8 cellular contexts compared by ENCODE assay signal in the genomic region with DNA sequence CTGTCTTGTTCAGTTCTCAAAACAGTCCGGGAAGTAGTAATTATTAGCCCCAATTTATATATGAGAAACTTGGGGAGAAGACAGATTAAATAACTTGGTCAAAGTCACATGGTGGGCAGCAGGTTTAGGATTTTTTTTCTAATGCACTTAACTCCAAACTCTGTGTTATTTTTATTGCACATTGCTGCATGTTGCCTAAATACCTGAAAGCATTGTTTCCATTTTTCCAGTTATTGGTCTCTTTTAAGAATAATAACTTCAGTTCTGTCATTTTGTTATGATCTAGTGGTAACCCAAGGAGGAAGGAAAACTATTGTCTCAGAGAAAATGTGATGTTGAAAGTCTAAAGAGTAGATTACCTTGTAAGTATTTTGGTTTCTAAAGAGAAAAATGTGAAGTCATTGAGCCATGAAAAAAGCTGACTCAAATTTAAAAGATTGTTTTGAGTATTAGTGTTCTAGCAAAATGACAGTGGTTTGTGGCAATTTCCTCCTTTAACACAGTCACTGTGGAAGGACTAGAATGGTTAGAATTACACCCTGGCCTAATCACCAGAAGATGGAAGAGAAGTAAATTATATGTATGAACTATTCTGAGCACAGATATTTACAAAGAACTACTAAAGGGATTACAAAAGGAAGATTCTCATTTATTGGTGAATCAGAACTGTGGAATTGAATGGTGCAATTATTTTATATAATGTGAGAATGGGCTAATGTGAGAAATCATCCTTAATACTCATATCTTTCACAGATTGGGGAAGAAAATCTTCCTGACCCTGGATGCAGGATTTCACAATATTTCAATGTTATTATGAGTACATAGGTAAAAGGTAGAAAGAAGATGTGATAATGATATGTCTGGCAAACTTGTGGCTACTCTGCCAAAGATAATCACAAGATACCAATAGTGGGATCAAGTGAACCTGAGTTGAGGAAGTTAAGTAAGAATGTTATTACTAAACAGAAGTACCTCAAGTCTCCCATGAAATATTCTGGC. TPM values are rescaled to one million over a fixed set of nuclear protein-coding genes. Genes with fewer than 3 reads are reported as not detected.
DNase-seq lines count a peak whose midpoint lies in the region; ATAC-seq, FAIRE-seq and TF ChIP-seq lines count a peak whose summit lies in the region.

No MANE protein-coding gene starts in this region.

- H3K9me3 ChIP-seq in GM23248 (ENCODE audit: low read depth) (no peaks in the 10 kb centered on the region), pancreas (no peaks in the 10 kb centered on the region)

- H3K4me3 ChIP-seq in GM23248 (no peak overlapping the region), KMS-11 (IDR thresholded peaks at IDR 0.05; ENCODE audit: insufficient read depth, low read depth, low read length) (no peak overlapping the region), fibroblast of pulmonary artery (replicated peaks; ENCODE audit: low read depth, low read length) (no peak overlapping the region), pancreas (no peak overlapping the region)

- peaks cover 57% of the 10 kb centered on the region for H3F3A ChIP-seq in GM23248 (ENCODE audit: insufficient read depth)

- ATAC-seq in GM18498 (IDR thresholded peaks at IDR 0.05; ENCODE audit: unreplicated experiment) = peak; percentile 92
- ATAC-seq in pancreas = no peak
- ATAC-seq in activated naive CD8-positive, alpha-beta T cell treated with anti-CD3 and anti-CD28 coated beads, Interleukin-2, amount 50 U/mL, for 24 hours = no peak

- no peaks in the 10 kb centered on the region for H3K9me3 Mint-ChIP-seq in activated naive CD8-positive, alpha-beta T cell treated with anti-CD3 and anti-CD28 coated beads, Interleukin-2, amount 50 U/mL, for 24 hours

- H3K4me2 ChIP-seq in GM23248 (ENCODE audit: unreplicated experiment) (peak overlapping the region; percentile 39), KMS-11 (peak overlapping the region; percentile 41)

- H3K9me2 ChIP-seq in GM23248 (ENCODE audit: insufficient read depth) = no peaks in the 10 kb centered on the region

- no peaks in the 10 kb centered on the region for H3K79me2 ChIP-seq in GM23248 (ENCODE audit: insufficient read depth)
- no peaks in the 10 kb centered on the region for H3K79me2 ChIP-seq in KMS-11 (ENCODE audit: insufficient read depth, low read depth)

- intact Hi-C loops in pancreas (cut with DNase I) = no loop called here

- H4K20me1 ChIP-seq in GM23248 (ENCODE audit: insufficient read depth) = no peaks in the 10 kb centered on the region
- no peaks in the 10 kb centered on the region for H4K20me1 ChIP-seq in KMS-11 (ENCODE audit: insufficient read depth)

- peaks cover 46% of the 10 kb centered on the region for H3K4me1 ChIP-seq in GM23248 (ENCODE audit: insufficient read depth)
- H3K4me1 ChIP-seq in KMS-11 (ENCODE audit: low read depth, poor library complexity, severe bottlenecking) = peaks cover 24% of the 10 kb centered on the region
- no peaks in the 10 kb centered on the region for H3K4me1 ChIP-seq in pancreas

- TF ChIP-seq CTCF in KMS-11 (conservative IDR thresholded peaks at IDR 0.05; ENCODE audit: low read depth, low read length) (no peak), fibroblast of pulmonary artery (IDR thresholded peaks at IDR 0.05; ENCODE audit: low read length, missing control alignments) (no peak), pancreas (IDR thresholded peaks at IDR 0.05) (no peak)

- H3K27ac Mint-ChIP-seq in activated naive CD8-positive, alpha-beta T cell treated with anti-CD3 and anti-CD28 coated beads, Interleukin-2, amount 50 U/mL, for 24 hours = no peak overlapping the region

- H2AFZ ChIP-seq in GM23248 = peak overlapping the region; percentile 1; the same call in 1 of the 2 replicates
- peak overlapping the region; percentile 51 for H2AFZ ChIP-seq in KMS-11 (ENCODE audit: low read depth)

- peak overlapping the region; percentile 35 for H3K9ac ChIP-seq in GM23248
- H3K9ac ChIP-seq in KMS-11 = no peak overlapping the region; the same call in 1 of the 2 replicates

- WGBS in GM23248 (ENCODE audit: low coverage in 1 of 2, low lambda C conversion rate in 2 of 2, missing lambda C conversion rate in 2 of 2), 2 experiments = 96 to 100% methylated on average over 1 of the region's 1 CpG
- WGBS in pancreas, 2 donors = 78 to 87% methylated on average over 1 of the region's 1 CpG

- no peaks in the 10 kb centered on the region for H3K36me3 ChIP-seq in GM23248 (ENCODE audit: low read depth)
- H3K36me3 ChIP-seq in KMS-11 (ENCODE audit: insufficient read depth) = no peaks in the 10 kb centered on the region
- H3K36me3 ChIP-seq in pancreas = no peaks in the 10 kb centered on the region

- H3K27me3 ChIP-seq in GM23248 (replicated peaks; ENCODE audit: insufficient read depth) = no peaks in the 10 kb centered on the region
- H3K27me3 ChIP-seq in KMS-11 (ENCODE audit: insufficient read depth, low read depth) = no peaks in the 10 kb centered on the region
- no peaks in the 10 kb centered on the region for H3K27me3 ChIP-seq in pancreas

- no peaks in the 10 kb centered on the region for H3K4me1 Mint-ChIP-seq in activated naive CD8-positive, alpha-beta T cell treated with anti-CD3 and anti-CD28 coated beads, Interleukin-2, amount 50 U/mL, for 24 hours

- DNase-seq in GM23248 = peak; percentile 72
- peak; percentile 52 for DNase-seq in fibroblast of pulmonary artery (ENCODE audit: low read depth)
- DNase-seq in NCI-H1105 treated with DMSO at 0.1 percent for 48 hours (lab: John Stamatoyannopoulos, UW) = no peak
- DNase-seq in pancreas = no peak
- DNase-seq in activated naive CD8-positive, alpha-beta T cell treated with anti-CD3 and anti-CD28 coated beads, Interleukin-2, amount 50 U/mL, for 24 hours = no peak
- no peak for DNase-seq in stimulated activated CD4-positive, alpha-beta T cell treated with anti-CD3 and anti-CD28 coated beads, Interleukin-2, amount 100 ng/mL, for 24 hours

- H3K27ac ChIP-seq in GM23248 (peak overlapping the region; percentile 79), KMS-11 (peak overlapping the region; percentile 64), pancreas (no peak overlapping the region)

- H3K4me3 Mint-ChIP-seq in activated naive CD8-positive, alpha-beta T cell treated with anti-CD3 and anti-CD28 coated beads, Interleukin-2, amount 50 U/mL, for 24 hours = no peak overlapping the region

- in situ Hi-C loops in GM23248 (cut with MboI) = no loop called here

- no peaks in the 10 kb centered on the region for H3K36me3 Mint-ChIP-seq in activated naive CD8-positive, alpha-beta T cell treated with anti-CD3 and anti-CD28 coated beads, Interleukin-2, amount 50 U/mL, for 24 hours (ENCODE audit: low read depth)

- peaks cover 2% of the 10 kb centered on the region for H3K27me3 Mint-ChIP-seq in activated naive CD8-positive, alpha-beta T cell treated with anti-CD3 and anti-CD28 coated beads, Interleukin-2, amount 50 U/mL, for 24 hours

- FAIRE-seq in pancreas (lab: Jason Lieb, UNC) = no peak

RNA-seq across cellular contexts. Expression of gene CXCL8, which starts 21.7 kb away (rescaled TPM):
- total RNA-seq in GM23248 (2014; rRNA removed; shearing (Covaris generic)) = 20.0 TPM in 2 replicates
- 15.5 and 15.9 TPM in 2 replicates for polyA plus RNA-seq in GM23248 (2016; fragmentation: Nextera tagmentation; extraction: Ambion mirVana)
- 10 to 100 TPM in 2 of 6 donors, 1 to 10 TPM in 2, under 1 TPM in 2; 0.37 to 43.2 (median 2.9) TPM for total RNA-seq in pancreas
- polyA plus RNA-seq in pancreas = 10 to 100 TPM in 1 of 2 donors, 1 to 10 TPM in 1; 1.9 to 13.6 TPM

Comparison
In these comparisons a context has a peak if more than half of its experiments do, and no peak if none do; other contexts are left out.
1. DNase-seq: peak in GM23248 (single experiment) and fibroblast of pulmonary artery (single experiment); none in NCI-H1105 treated with DMSO at 0.1 percent for 48 hours (single experiment), pancreas (0 of 6), activated naive CD8-positive, alpha-beta T cell treated with anti-CD3 and anti-CD28 coated beads, Interleukin-2, amount 50 U/mL, for 24 hours (single experiment) and stimulated activated CD4-positive, alpha-beta T cell treated with anti-CD3 and anti-CD28 coated beads, Interleukin-2, amount 100 ng/mL, for 24 hours (0 of 2).
2. H3K27ac ChIP-seq: peak in GM23248 (single experiment) and KMS-11 (single experiment); none in pancreas (0 of 4).